24 cellular contexts compared by ENCODE assay signal in genomic region chr1:29830383-29830782, GRCh38.
DNase-seq lines count a peak whose midpoint lies in the region; FAIRE-seq and TF ChIP-seq lines count a peak whose summit lies in the region.
"Had no signal": no experiment of that assay in that cellular context is flagged by ENCODE, and none has a peak within 500 bp of the region (broad histone marks: within the 10 kb centered on the region; RNA-seq: fewer than 3 reads in every experiment).

No MANE protein-coding gene starts in this region.

- H3F3A ChIP-seq in neural progenitor cell (ENCODE audit: low read depth) = no peaks in the 10 kb centered on the region

- TF ChIP-seq CTCF in neural progenitor cell (IDR thresholded peaks at IDR 0.05) (no peak), vagina (IDR thresholded peaks at IDR 0.05) (no peak), D721Med (IDR thresholded peaks at IDR 0.05; ENCODE audit: insufficient read depth, missing control alignments) (no peak), GM20000 (IDR thresholded peaks at IDR 0.05; ENCODE audit: extremely low read depth, missing control alignments) (no peak)

- no peaks in the 10 kb centered on the region for H3K36me3 Mint-ChIP-seq in neural progenitor cell
- H3K36me3 Mint-ChIP-seq: CD4-positive, alpha-beta memory T cell had no signal

- H3K36me3 ChIP-seq in neural progenitor cell (no peaks in the 10 kb centered on the region), vagina (no peaks in the 10 kb centered on the region)
- H3K36me3 ChIP-seq: MG63 had no signal

- peak overlapping the region; percentile 33 for H3K27ac Mint-ChIP-seq in neural progenitor cell
- H3K27ac Mint-ChIP-seq: CD4-positive, alpha-beta memory T cell had no signal

- H3K4me1 ChIP-seq in neural progenitor cell (no peaks in the 10 kb centered on the region), vagina (no peaks in the 10 kb centered on the region)

- peaks cover 5% of the 10 kb centered on the region for H3K4me1 Mint-ChIP-seq in neural progenitor cell
- H3K4me1 Mint-ChIP-seq: CD4-positive, alpha-beta memory T cell had no signal

- FAIRE-seq in D721Med (lab: Jason Lieb, UNC) = no peak
- FAIRE-seq: A204.1, GM12891 had no signal

- H3K4me3 Mint-ChIP-seq in neural progenitor cell = no peak overlapping the region
- H3K4me3 Mint-ChIP-seq: CD4-positive, alpha-beta memory T cell had no signal

- no peaks in the 10 kb centered on the region for H3K79me2 ChIP-seq in neural progenitor cell (ENCODE audit: low read depth)

- H3K27me3 ChIP-seq in neural progenitor cell (no peaks in the 10 kb centered on the region), vagina (no peaks in the 10 kb centered on the region)

- intact Hi-C loops in vagina (cut with DNase I) = no loop called here

- no peak overlapping the region for H3K4me2 ChIP-seq in neural progenitor cell

- peaks cover 2% of the 10 kb centered on the region for H3K27me3 Mint-ChIP-seq in neural progenitor cell (ENCODE audit: insufficient read depth, low read depth)

- H3K4me3 ChIP-seq in neural progenitor cell = no peak overlapping the region
- no peak overlapping the region for H3K4me3 ChIP-seq in vagina
- H3K4me3 ChIP-seq: MG63 had no signal

- H3K27ac ChIP-seq in neural progenitor cell (no peak overlapping the region), vagina (no peak overlapping the region)
- H3K27ac ChIP-seq: RWPE1 had no signal

- no peaks in the 10 kb centered on the region for H4K20me1 ChIP-seq in neural progenitor cell (ENCODE audit: low read depth)

- H3K9me3 ChIP-seq in neural progenitor cell (ENCODE audit: low read depth) (no peaks in the 10 kb centered on the region), vagina (no peaks in the 10 kb centered on the region)
- H3K9me3 ChIP-seq: MG63 had no signal

- TF ChIP-seq POLR2A in vagina (IDR thresholded peaks at IDR 0.05) = no peak

- H3K9me3 Mint-ChIP-seq in neural progenitor cell = no peaks in the 10 kb centered on the region
- H3K9me3 Mint-ChIP-seq: CD4-positive, alpha-beta memory T cell had no signal

- H3K9ac ChIP-seq in neural progenitor cell = no peak overlapping the region

- peak; percentile 10 for DNase-seq in activated CD8-positive, alpha-beta memory T cell treated with anti-CD3 and anti-CD28 coated beads, Interleukin-2, amount 50 U/mL, for 48 hours
- no peak for DNase-seq in activated CD8-positive, alpha-beta memory T cell treated with anti-CD3 and anti-CD28 coated beads for 24 hours
- peak; percentile 50 for DNase-seq in NCI-H1436 (lab: John Stamatoyannopoulos, UW)
- DNase-seq in neural progenitor cell (ENCODE audit: low spot score) = no peak
- peak; percentile 27 to 88 for DNase-seq in vagina (ENCODE audit: extremely low spot score in 2 of 2)
- no peak for DNase-seq in D721Med (ENCODE audit: insufficient read length, low spot score)
- no peak for DNase-seq in GM20000 (ENCODE audit: low spot score)
- DNase-seq: C1 segment of cervical spinal cord; CD4-positive, alpha-beta memory T cell; COR-L47; DMS 273 treated with DMSO at 0.1 percent for 48 hours; DMS79 treated with DMSO at 0.1 percent for 48 hours; GF-D8; IMR-90; KG1; MG63; NCI-H1694 treated with DMSO at 0.1 percent for 48 hours; NCI-H2081; NCI-H2227 treated with DMSO at 0.1 percent for 48 hours; NCI-H526 treated with DMSO at 0.1 percent for 48 hours; SHP77 had no signal

- no peak overlapping the region for H2AFZ ChIP-seq in neural progenitor cell (replicated peaks)

Comparison
In these comparisons a context has a peak if more than half of its experiments do, and no peak if none do; other contexts are left out.
1. DNase-seq: peak in activated CD8-positive, alpha-beta memory T cell treated with anti-CD3 and anti-CD28 coated beads, Interleukin-2, amount 50 U/mL, for 48 hours (single experiment), NCI-H1436 (single experiment) and vagina (2 of 2); none in activated CD8-positive, alpha-beta memory T cell treated with anti-CD3 and anti-CD28 coated beads for 24 hours (single experiment), neural progenitor cell (single experiment), D721Med (single experiment) and GM20000 (single experiment).